Comparison of ENCODE assay signal across 21 cellular contexts in genomic region chr13:50682966-50683365, GRCh38.
DNase-seq lines count a peak whose midpoint lies in the region; ATAC-seq and TF ChIP-seq lines count a peak whose summit lies in the region.
"Had no signal": no experiment of that assay in that cellular context is flagged by ENCODE, and none has a peak within 500 bp of the region (broad histone marks: within the 10 kb centered on the region; RNA-seq: fewer than 3 reads in every experiment).

No MANE protein-coding gene starts in this region.

- CTCF ChIA-PET in WTC11 (lab: Charles Lee) = interaction anchor here (0.7 kb wide), 1 partner anchor 744 kb away, joined by 3 read pairs; no protein-coding TSS in a partner anchor

- peaks cover 17% of the 10 kb centered on the region for H3K9me3 Mint-ChIP-seq in WTC11
- H3K9me3 Mint-ChIP-seq in activated T-cell treated with anti-CD3 and anti-CD28 coated beads, Interleukin-2, amount 50 U/mL, for 72 hours = no peaks in the 10 kb centered on the region
- H3K9me3 Mint-ChIP-seq: CD4-positive, alpha-beta memory T cell; GM23338 had no signal

- peaks cover 6% of the 10 kb centered on the region for H3K36me3 Mint-ChIP-seq in WTC11
- no peaks in the 10 kb centered on the region for H3K36me3 Mint-ChIP-seq in activated T-cell treated with anti-CD3 and anti-CD28 coated beads, Interleukin-2, amount 50 U/mL, for 72 hours (ENCODE audit: insufficient read depth in 2 of 2)
- H3K36me3 Mint-ChIP-seq: CD4-positive, alpha-beta memory T cell had no signal

- no peak overlapping the region for H3K4me3 Mint-ChIP-seq in WTC11
- no peak overlapping the region for H3K4me3 Mint-ChIP-seq in activated T-cell treated with anti-CD3 and anti-CD28 coated beads, Interleukin-2, amount 50 U/mL, for 72 hours
- H3K4me3 Mint-ChIP-seq: CD4-positive, alpha-beta memory T cell; GM23338 had no signal

- H3K27me3 Mint-ChIP-seq in WTC11 (ENCODE audit: low read depth) = no peaks in the 10 kb centered on the region
- peaks cover 6% of the 10 kb centered on the region for H3K27me3 Mint-ChIP-seq in activated T-cell treated with anti-CD3 and anti-CD28 coated beads, Interleukin-2, amount 50 U/mL, for 72 hours (ENCODE audit: low read depth)

- H3K4me1 Mint-ChIP-seq in WTC11 = peaks cover 16% of the 10 kb centered on the region
- peaks cover 15% of the 10 kb centered on the region for H3K4me1 Mint-ChIP-seq in activated T-cell treated with anti-CD3 and anti-CD28 coated beads, Interleukin-2, amount 50 U/mL, for 72 hours (ENCODE audit: low read depth)

- no peak for TF ChIP-seq CTCF in WTC11 (IDR thresholded peaks at IDR 0.05)
- no peak for TF ChIP-seq CTCF in omental fat pad (IDR thresholded peaks at IDR 0.05)

- DNase-seq in Ammon's horn (ENCODE audit: low spot score) (peak; percentile 62), WTC11 (ENCODE audit: low spot score) (no peak), globus pallidus (ENCODE audit: low spot score) (peak; percentile 86), pons (ENCODE audit: low spot score) (peak; percentile 95), omental fat pad (ENCODE audit: low spot score) (no peak), activated gamma-delta T cell treated with Interleukin-2 at 50 U/mL for 16 hours (no peak)
- DNase-seq in activated T-cell treated with anti-CD3 and anti-CD28 coated beads, Interleukin-2, amount 50 U/mL, for 72 hours = no peak
- no peak for DNase-seq in activated CD4-positive, alpha-beta T cell treated with anti-CD3 and anti-CD28 coated beads, Interleukin-2, amount 50 U/mL, for 1 hour
- DNase-seq: BE2C; Calu3; CD4-positive, alpha-beta memory T cell; DMS53; EL; HCEC 1CT; NCI-H1417; NCI-H187; NCI-H2107; NCI-H510A; NCI-H774 had no signal

- no peak for ATAC-seq in WTC11
- no peak for ATAC-seq in omental fat pad (ENCODE audit: low FRiP score)
- no peak for ATAC-seq in activated T-cell treated with anti-CD3 and anti-CD28 coated beads, Interleukin-2, amount 50 U/mL, for 72 hours (replicated peaks in 1 of 2)
- ATAC-seq: GM12878, GM23338 had no signal

- peak overlapping the region; percentile 56 for H3K27ac Mint-ChIP-seq in WTC11
- no peak overlapping the region for H3K27ac Mint-ChIP-seq in activated T-cell treated with anti-CD3 and anti-CD28 coated beads, Interleukin-2, amount 50 U/mL, for 72 hours
- H3K27ac Mint-ChIP-seq: CD4-positive, alpha-beta memory T cell; GM23338 had no signal

- POLR2A ChIA-PET in WTC11 (lab: Charles Lee) = no interaction called here

TF ChIP-seq in WTC11, 78 proteins besides CTCF, POLR2A, EP300 and RAD21:
- no peak for TF ChIP-seq MXD4 (CRISPR knock-in tag; IDR thresholded peaks at IDR 0.05; ENCODE audit: borderline replicate concordance)
- TF ChIP-seq GABPB1 (CRISPR knock-in tag; IDR thresholded peaks at IDR 0.05) = no peak
- TF ChIP-seq ZBTB43 (CRISPR knock-in tag; IDR thresholded peaks at IDR 0.05) = no peak

Comparison
In these comparisons a context has a peak if more than half of its experiments do, and no peak if none do; other contexts are left out.
1. DNase-seq: peak in Ammon's horn (single experiment), globus pallidus (single experiment) and pons (single experiment); none in WTC11 (single experiment), omental fat pad (single experiment), activated T-cell treated with anti-CD3 and anti-CD28 coated beads, Interleukin-2, amount 50 U/mL, for 72 hours (0 of 2), activated CD4-positive, alpha-beta T cell treated with anti-CD3 and anti-CD28 coated beads, Interleukin-2, amount 50 U/mL, for 1 hour (single experiment) and activated gamma-delta T cell treated with Interleukin-2 at 50 U/mL for 16 hours (single experiment).